ENCODE assay signal across 1 cellular context in genomic region chr12:110534811-110535210, GRCh38.
TF ChIP-seq lines count a peak whose summit lies in the region.

No MANE protein-coding gene starts in this region.

TF ChIP-seq in GM12878, 131 proteins besides CTCF, POLR2A, EP300 and RAD21:
- TF ChIP-seq SREBF2 (IDR thresholded peaks at IDR 0.05; ENCODE audit: low read length) (no peak), ATF7 (IDR thresholded peaks at IDR 0.05; ENCODE audit: low read depth) (no peak), RELA (IDR thresholded peaks at IDR 0.05; ENCODE audit: borderline replicate concordance, partially characterized antibody) (no peak), MEF2B (IDR thresholded peaks at IDR 0.05; ENCODE audit: partially characterized antibody, poor library complexity, severe bottlenecking) (no peak), NFIC (IDR thresholded peaks at IDR 0.05; ENCODE audit: low read depth, low read length) (no peak), RFX5 (IDR thresholded peaks at IDR 0.05; ENCODE audit: low read depth, low read length) (no peak), MEF2A (IDR thresholded peaks at IDR 0.05; ENCODE audit: insufficient read depth, low read depth, low read length) (no peak), HCFC1 (IDR thresholded peaks at IDR 0.05; ENCODE audit: low read length) (no peak), STAT3 (IDR thresholded peaks at IDR 0.05; ENCODE audit: low read depth, low read length) (no peak), RUNX3 (IDR thresholded peaks at IDR 0.05; ENCODE audit: low read length) (no peak), EGR1 (IDR thresholded peaks at IDR 0.05; ENCODE audit: borderline replicate concordance in 1 of 2, low read depth in 2 of 2, low read length in 2 of 2) (no peak), SKIL (IDR thresholded peaks at IDR 0.05; ENCODE audit: low read depth, poor library complexity, severe bottlenecking) (no peak), ZNF622 (IDR thresholded peaks at IDR 0.05) (no peak), FOS (IDR thresholded peaks at IDR 0.05; ENCODE audit: borderline replicate concordance, extremely low read depth, insufficient read length) (no peak), SMARCA5 (IDR thresholded peaks at IDR 0.05) (no peak), NKRF (conservative IDR thresholded peaks at IDR 0.05) (no peak), ESRRA (IDR thresholded peaks at IDR 0.05; ENCODE audit: low read length) (no peak)
- TF ChIP-seq, protein P1, sequence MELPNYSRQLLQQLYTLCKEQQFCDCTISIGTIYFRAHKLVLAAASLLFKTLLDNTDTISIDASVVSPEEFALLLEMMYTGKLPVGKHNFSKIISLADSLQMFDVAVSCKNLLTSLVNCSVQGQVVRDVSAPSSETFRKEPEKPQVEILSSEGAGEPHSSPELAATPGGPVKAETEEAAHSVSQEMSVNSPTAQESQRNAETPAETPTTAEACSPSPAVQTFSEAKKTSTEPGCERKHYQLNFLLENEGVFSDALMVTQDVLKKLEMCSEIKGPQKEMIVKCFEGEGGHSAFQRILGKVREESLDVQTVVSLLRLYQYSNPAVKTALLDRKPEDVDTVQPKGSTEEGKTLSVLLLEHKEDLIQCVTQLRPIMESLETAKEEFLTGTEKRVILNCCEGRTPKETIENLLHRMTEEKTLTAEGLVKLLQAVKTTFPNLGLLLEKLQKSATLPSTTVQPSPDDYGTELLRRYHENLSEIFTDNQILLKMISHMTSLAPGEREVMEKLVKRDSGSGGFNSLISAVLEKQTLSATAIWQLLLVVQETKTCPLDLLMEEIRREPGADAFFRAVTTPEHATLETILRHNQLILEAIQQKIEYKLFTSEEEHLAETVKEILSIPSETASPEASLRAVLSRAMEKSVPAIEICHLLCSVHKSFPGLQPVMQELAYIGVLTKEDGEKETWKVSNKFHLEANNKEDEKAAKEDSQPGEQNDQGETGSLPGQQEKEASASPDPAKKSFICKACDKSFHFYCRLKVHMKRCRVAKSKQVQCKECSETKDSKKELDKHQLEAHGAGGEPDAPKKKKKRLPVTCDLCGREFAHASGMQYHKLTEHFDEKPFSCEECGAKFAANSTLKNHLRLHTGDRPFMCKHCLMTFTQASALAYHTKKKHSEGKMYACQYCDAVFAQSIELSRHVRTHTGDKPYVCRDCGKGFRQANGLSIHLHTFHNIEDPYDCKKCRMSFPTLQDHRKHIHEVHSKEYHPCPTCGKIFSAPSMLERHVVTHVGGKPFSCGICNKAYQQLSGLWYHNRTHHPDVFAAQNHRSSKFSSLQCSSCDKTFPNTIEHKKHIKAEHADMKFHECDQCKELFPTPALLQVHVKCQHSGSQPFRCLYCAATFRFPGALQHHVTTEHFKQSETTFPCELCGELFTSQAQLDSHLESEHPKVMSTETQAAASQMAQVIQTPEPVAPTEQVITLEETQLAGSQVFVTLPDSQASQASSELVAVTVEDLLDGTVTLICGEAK (IDR thresholded peaks at IDR 0.05; ENCODE audit: borderline replicate concordance), result no peak
